ENCODE assay signal across 15 cellular contexts in genomic region chr1:9248341-9249262, GRCh38. TPM values are rescaled to one million over a fixed set of nuclear protein-coding genes. Genes with fewer than 3 reads are reported as not detected.
DNase-seq lines count a peak whose midpoint lies in the region; ATAC-seq, FAIRE-seq and TF ChIP-seq lines count a peak whose summit lies in the region.
"Had no signal": no experiment of that assay in that cellular context is flagged by ENCODE, and none has a peak within 500 bp of the region (broad histone marks: within the 10 kb centered on the region; RNA-seq: fewer than 3 reads in every experiment).

No MANE protein-coding gene starts in this region.

- no peak overlapping the region for H3K9ac ChIP-seq in H1 (replicated peaks in 1 of 4; ENCODE audit: extremely low read depth in 1 of 4, low read depth in 3 of 4, low read length in 3 of 4)

- H3K23me2 ChIP-seq in H1 (ENCODE audit: low read depth, low read length), result no peaks in the 10 kb centered on the region

- H2BK20ac ChIP-seq in H1 (ENCODE audit: low read length), result no peak overlapping the region

- H3K14ac ChIP-seq in H1 (ENCODE audit: insufficient read length), result no peak overlapping the region

- H4K5ac ChIP-seq in H1 (ENCODE audit: insufficient read length, low read depth, low read length), result no peak overlapping the region

- H3K27me3 Mint-ChIP-seq in activated T-helper 17 cell treated with anti-CD3 and anti-CD28 coated beads, Interleukin-2, amount 50 U/mL, for 72 hours, result no peaks in the 10 kb centered on the region
- H3K27me3 Mint-ChIP-seq: activated T-cell treated with anti-CD3 and anti-CD28 coated beads, Interleukin-2, amount 50 U/mL, for 24 hours; CD4-positive, CD25-positive, alpha-beta regulatory T cell had no signal

- no peak overlapping the region for H3K4me3 Mint-ChIP-seq in activated T-helper 17 cell treated with anti-CD3 and anti-CD28 coated beads, Interleukin-2, amount 50 U/mL, for 72 hours
- H3K4me3 Mint-ChIP-seq: activated T-cell treated with anti-CD3 and anti-CD28 coated beads, Interleukin-2, amount 50 U/mL, for 24 hours had no signal

- H3K4me1 ChIP-seq in H1 (replicated peaks in 1 of 4; ENCODE audit: control insufficient read depth in 3 of 4, insufficient read depth in 4 of 4, low read length in 3 of 4), result peaks cover 9 to 34% (median 26%) of the 10 kb centered on the region in 4 experiments
- peaks cover 4 to 35% of the 10 kb centered on the region in 2 donors for H3K4me1 ChIP-seq in muscle layer of duodenum (ENCODE audit: control insufficient read depth in 1 of 2, insufficient read depth in 2 of 2, low read length in 2 of 2)

- H3K79me1 ChIP-seq in H1 (ENCODE audit: low read depth, low read length), result no peaks in the 10 kb centered on the region

- peak overlapping the region; percentile 7; the same call in 1 of the 2 replicates for H4K8ac ChIP-seq in H1 (ENCODE audit: extremely low read depth, insufficient read depth, low read length)

- H3K4me3 ChIP-seq in H1 (ENCODE audit: extremely low read depth in 1 of 4, insufficient read depth in 2 of 4, low read depth in 3 of 4, low read length in 4 of 4) (no peak overlapping the region), muscle layer of duodenum (ENCODE audit: low read depth in 1 of 2, low read length in 2 of 2) (no peak overlapping the region)
- H3K4me3 ChIP-seq: lung had no signal

- CTCF ChIA-PET in H1 (lab: Charles Lee; ENCODE audit: partially characterized antibody), result interaction anchor here (0.5 to 12.2 kb wide), 26 partner anchors 8 to 247 kb away, joined by 3 to 127 read pairs (median 5); partner anchors contain the start of gene H6PD
- CTCF ChIA-PET in HEK293T (lab: Yijun Ruan, JAX), result interaction anchor here (0.6 to 1.6 kb wide), 2 partner anchors 19 to 133 kb away, joined by 3 to 6 read pairs; no protein-coding TSS in a partner anchor

- no peak overlapping the region for H3K27ac ChIP-seq in H1 (ENCODE audit: low read depth, low read length)
- H3K27ac ChIP-seq in muscle layer of duodenum (ENCODE audit: low read length), result peak overlapping the region; percentile 29
- peak overlapping the region; percentile 83 for H3K27ac ChIP-seq in temporal lobe (ENCODE audit: low read depth, low read length)

- no peak for TF ChIP-seq POLR2A in H1 (IDR thresholded peaks at IDR 0.05; ENCODE audit: control extremely low read depth in 1 of 2, low read depth in 2 of 2, low read length in 2 of 2)

- no peak for DNase-seq in H1 (ENCODE audit: low read depth in 1 of 2, low spot score in 2 of 2)
- DNase-seq in HEK293T (ENCODE audit: extremely low spot score), result no peak
- no peak for DNase-seq in GM13976 (ENCODE audit: low spot score)
- DNase-seq in HK-2 (ENCODE audit: unreplicated experiment), result no peak
- DNase-seq: activated T-cell treated with anti-CD3 and anti-CD28 coated beads, Interleukin-2, amount 50 U/mL, for 24 hours; CD4-positive, CD25-positive, alpha-beta regulatory T cell; HCEC 1CT; stimulated activated CD4-positive, alpha-beta T cell treated with anti-CD3 and anti-CD28 coated beads, Interleukin-4, amount 100 ng/mL, for 4 hours; stimulated activated naive CD8-positive, alpha-beta T cell treated with anti-CD3 and anti-CD28 coated beads, Interleukin-15, Interleukin-2, amounts not matched to agents 100 U/mL and 50 U/mL, for 24 hours had no signal

- no peak overlapping the region for H3K23ac ChIP-seq in H1 (ENCODE audit: insufficient read length)

- 0 out of 2 replicates have a peak overlapping the region, but pooled peaks have one; percentile 90 for H2BK12ac ChIP-seq in H1 (ENCODE audit: low read depth, low read length)

- H3K56ac ChIP-seq in H1 (replicated peaks; ENCODE audit: insufficient read length, low read depth, low read length), result no peak overlapping the region

- H4K91ac ChIP-seq in H1 (replicated peaks; ENCODE audit: insufficient read length, low read length), result no peak overlapping the region

- in situ Hi-C loops in GM13976 (cut with MboI; ENCODE audit: low sequenced_read_pairs, unreplicated experiment), result no loop called here

- H3K27ac Mint-ChIP-seq in activated T-helper 17 cell treated with anti-CD3 and anti-CD28 coated beads, Interleukin-2, amount 50 U/mL, for 72 hours, result peak overlapping the region; percentile 17
- H3K27ac Mint-ChIP-seq: activated T-cell treated with anti-CD3 and anti-CD28 coated beads, Interleukin-2, amount 50 U/mL, for 24 hours; CD4-positive, CD25-positive, alpha-beta regulatory T cell had no signal

- H3K4me1 Mint-ChIP-seq in activated T-helper 17 cell treated with anti-CD3 and anti-CD28 coated beads, Interleukin-2, amount 50 U/mL, for 72 hours, result peaks cover 14% of the 10 kb centered on the region

- no peak overlapping the region for H3K18ac ChIP-seq in H1 (ENCODE audit: extremely low read depth, low read length)

- POLR2A ChIA-PET in H1 (lab: Charles Lee; ENCODE audit: partially characterized antibody) (interaction anchor here (0.6 to 2.2 kb wide), 5 partner anchors 12 to 752 kb away, joined by 3 to 8 read pairs (median 3); no protein-coding TSS in a partner anchor), HEK293T (lab: Yijun Ruan, JAX) (no interaction called here)

- 88% methylated on average over 16 of the region's 21 CpGs; no CpG with 5 or more reads in 1 of the 2 experiments for WGBS in H1 (ENCODE audit: extremely low coverage in 1 of 2, insufficient coverage in 1 of 2, insufficient read length in 1 of 2, insufficient replicate concordance in 2 of 2, low coverage in 1 of 2, low lambda C conversion rate in 2 of 2, missing lambda C conversion rate in 1 of 2), 2 experiments

- H3K4me2 ChIP-seq in H1 (ENCODE audit: insufficient read depth in 1 of 2, low read depth in 2 of 2, low read length in 2 of 2), result no peak overlapping the region

- H3K27me3 ChIP-seq in H1 (replicated peaks in 1 of 4; ENCODE audit: control insufficient read depth in 3 of 4, extremely low read depth in 1 of 4, insufficient read depth in 3 of 4, low read length in 3 of 4) (no peaks in the 10 kb centered on the region; a peak in 1 of 7 replicates), muscle layer of duodenum (ENCODE audit: low read depth, low read length) (no peaks in the 10 kb centered on the region)

- no peak overlapping the region for H2AK5ac ChIP-seq in H1 (ENCODE audit: low read depth, low read length)

- no peaks in the 10 kb centered on the region for H3K36me3 Mint-ChIP-seq in activated T-helper 17 cell treated with anti-CD3 and anti-CD28 coated beads, Interleukin-2, amount 50 U/mL, for 72 hours (ENCODE audit: low read depth)

- H2BK120ac ChIP-seq in H1 (replicated peaks; ENCODE audit: low read depth, low read length), result no peak overlapping the region

- H3K9me3 ChIP-seq in H1 (ENCODE audit: insufficient read depth in 2 of 2, low read depth in 1 of 2, low read length in 1 of 2) (no peaks in the 10 kb centered on the region), muscle layer of duodenum (ENCODE audit: control insufficient read depth in 1 of 2, low read length in 2 of 2) (no peaks in the 10 kb centered on the region)

- H3K4ac ChIP-seq in H1 (replicated peaks; ENCODE audit: insufficient read length, low read depth, low read length), result no peak overlapping the region

- H3K79me2 ChIP-seq in H1 (ENCODE audit: control insufficient read depth in 1 of 2, insufficient read depth in 2 of 2, low read length in 2 of 2), result no peaks in the 10 kb centered on the region

- no peak for TF ChIP-seq EP300 in H1 (IDR thresholded peaks at IDR 0.05; ENCODE audit: borderline replicate concordance in 1 of 2, low read depth in 2 of 2, low read length in 2 of 2)

- H2BK5ac ChIP-seq in H1 (ENCODE audit: low read depth, low read length), result no peak overlapping the region

- H2AFZ ChIP-seq in H1 (ENCODE audit: low read length), result no peak overlapping the region

- H2BK15ac ChIP-seq in H1 (ENCODE audit: low read length), result no peak overlapping the region

- FAIRE-seq in H1 (lab: Jason Lieb, UNC), result no peak
- FAIRE-seq: endometrium had no signal

- TF ChIP-seq CTCF in H1 (IDR thresholded peaks at IDR 0.05; ENCODE audit: control extremely low read depth in 1 of 3, insufficient read depth in 1 of 3, low read depth in 1 of 3, low read length in 3 of 3) (no peak), GM13976 (IDR thresholded peaks at IDR 0.05; ENCODE audit: borderline replicate concordance, control extremely low read depth, extremely low read depth, insufficient read depth, missing control alignments) (no peak)

- H3K9me3 Mint-ChIP-seq in activated T-helper 17 cell treated with anti-CD3 and anti-CD28 coated beads, Interleukin-2, amount 50 U/mL, for 72 hours, result no peaks in the 10 kb centered on the region
- H3K9me3 Mint-ChIP-seq: activated T-cell treated with anti-CD3 and anti-CD28 coated beads, Interleukin-2, amount 50 U/mL, for 24 hours; CD4-positive, CD25-positive, alpha-beta regulatory T cell had no signal

- H3K36me3 ChIP-seq in H1 (ENCODE audit: control insufficient read depth in 2 of 4, insufficient read depth in 4 of 4, low read length in 3 of 4), result no peaks in the 10 kb centered on the region
- peaks cover 4 to 28% of the 10 kb centered on the region in 2 donors for H3K36me3 ChIP-seq in muscle layer of duodenum (ENCODE audit: control insufficient read depth in 1 of 2, insufficient read depth in 2 of 2, low read length in 2 of 2)

- H4K20me1 ChIP-seq in H1 (replicated peaks in 1 of 2; ENCODE audit: control insufficient read depth in 1 of 2, insufficient read depth in 2 of 2, low read length in 2 of 2), result peaks cover 0 to 1% of the 10 kb centered on the region in 2 experiments

- no peak for TF ChIP-seq RAD21 in H1 (IDR thresholded peaks at IDR 0.05 in 1 of 2, conservative IDR thresholded peaks at IDR 0.05 in 1 of 2; ENCODE audit: low read depth in 2 of 2, low read length in 2 of 2)

- ATAC-seq in activated T-helper 17 cell treated with anti-CD3 and anti-CD28 coated beads, Interleukin-2, amount 50 U/mL, for 72 hours (replicated peaks), result no peak
- ATAC-seq: activated CD4-positive, CD25-positive, alpha-beta regulatory T cell treated with anti-CD3 and anti-CD28 coated beads, Interleukin-2, amount 50 U/mL, for 24 hours; stimulated activated naive CD8-positive, alpha-beta T cell treated with anti-CD3 and anti-CD28 coated beads, Interleukin-15, Interleukin-2, amounts not matched to agents 100 U/mL and 50 U/mL, for 24 hours had no signal

RNA-seq across cellular contexts. Expression of gene H6PD, which starts 14.0 kb away (rescaled TPM):
- 10 to 100 TPM in 1 of 2 donors, 1 to 10 TPM in 1; 9.3 to 12.8 TPM for total RNA-seq in activated T-helper 17 cell treated with anti-CD3 and anti-CD28 coated beads, Interleukin-2, amount 50 U/mL, for 72 hours
- 3.8 and 4.0 TPM in 2 replicates for total RNA-seq in H1 (2021; fragmentation: NEBNext Ultra II Directional; extraction: Animal tissue kit (Norgen Biotek cat#: 25700))
- polyA plus RNA-seq in H1 (2011; rRNA removed), result 3.6 and 5.0 TPM in 2 replicates
- polyA plus RNA-seq in H1 (2011; cell fraction: cytosol; rRNA removed), result 3.7 TPM
- polyA plus RNA-seq in H1 (2011; cell fraction: nucleus; rRNA removed), result 6.8 TPM
- 3.3 to 5.0 TPM (median 3.8 TPM) in 4 replicates for polyA plus RNA-seq in H1 (2012, experiment 1 of 2)
- polyA plus RNA-seq in H1 (2012, experiment 2 of 2), result 3.4 TPM
- 5.8 TPM for polyA plus RNA-seq in H1 (2013, experiment 1 of 2)
- polyA plus RNA-seq in H1 (2013, experiment 2 of 2), result 4.7 TPM
- 3.8 and 3.9 TPM in 2 replicates for polyA minus RNA-seq in H1 (2011; rRNA and poly(A)+ RNA removed)
- polyA minus RNA-seq in H1 (2011; cell fraction: cytosol; rRNA and poly(A)+ RNA removed), result 3.4 TPM
- polyA minus RNA-seq in H1 (2011; cell fraction: nucleus; rRNA and poly(A)+ RNA removed), result 3.4 TPM
- 6.4 TPM for total RNA-seq in temporal lobe

RNA-seq across cellular contexts. Expression of gene SPSB1, which starts 44.1 kb away (rescaled TPM):
- total RNA-seq in activated T-helper 17 cell treated with anti-CD3 and anti-CD28 coated beads, Interleukin-2, amount 50 U/mL, for 72 hours, result 10 to 100 TPM in 1 of 2 donors, 1 to 10 TPM in 1; 8.1 to 14.4 TPM
- total RNA-seq in H1 (2021; fragmentation: NEBNext Ultra II Directional; extraction: Animal tissue kit (Norgen Biotek cat#: 25700)), result 4.0 and 5.3 TPM in 2 replicates
- 6.4 and 8.2 TPM in 2 replicates for polyA plus RNA-seq in H1 (2011; rRNA removed)
- 5.0 TPM for polyA plus RNA-seq in H1 (2011; cell fraction: cytosol; rRNA removed)
- polyA plus RNA-seq in H1 (2011; cell fraction: nucleus; rRNA removed), result 5.0 TPM
- 3.3 to 5.5 TPM (median 4.1 TPM) in 4 replicates for polyA plus RNA-seq in H1 (2012, experiment 1 of 2)
- 4.3 TPM for polyA plus RNA-seq in H1 (2012, experiment 2 of 2)
- 2.6 TPM for polyA plus RNA-seq in H1 (2013, experiment 1 of 2)
- 2.9 TPM for polyA plus RNA-seq in H1 (2013, experiment 2 of 2)
- 5.3 and 7.5 TPM in 2 replicates for polyA minus RNA-seq in H1 (2011; rRNA and poly(A)+ RNA removed)
- 4.0 TPM for polyA minus RNA-seq in H1 (2011; cell fraction: cytosol; rRNA and poly(A)+ RNA removed)
- polyA minus RNA-seq in H1 (2011; cell fraction: nucleus; rRNA and poly(A)+ RNA removed), result 2.9 TPM
- total RNA-seq in temporal lobe, result 3.0 TPM
